21 cellular contexts compared by ENCODE assay signal in the genomic region with DNA sequence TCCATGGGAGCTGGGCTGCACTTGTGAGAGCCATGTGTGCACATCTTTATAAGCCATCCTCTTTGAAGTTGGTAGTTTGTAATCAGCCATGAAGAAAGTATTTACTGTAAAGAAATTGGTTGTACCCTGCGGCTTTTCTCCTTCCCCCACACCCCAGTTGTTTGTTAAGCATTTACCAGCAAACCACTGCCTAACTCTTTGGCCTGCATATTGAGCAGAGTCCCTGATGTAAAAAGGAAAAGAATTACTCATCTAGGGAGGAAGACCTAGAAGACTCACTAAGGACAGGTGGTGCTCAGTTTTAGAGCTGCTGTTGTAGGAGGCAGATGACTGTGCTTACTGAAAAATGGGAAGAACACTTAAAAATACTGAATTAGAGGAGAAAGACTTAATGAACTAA.
DNase-seq lines count a peak whose midpoint lies in the region; ATAC-seq lines count a peak whose summit lies in the region.
"Had no signal": no experiment of that assay in that cellular context is flagged by ENCODE, and none has a peak within 500 bp of the region (broad histone marks: within the 10 kb centered on the region; RNA-seq: fewer than 3 reads in every experiment).

No MANE protein-coding gene starts in this region.

- no peaks in the 10 kb centered on the region for H3K9me3 ChIP-seq in CD4-positive, alpha-beta memory T cell (ENCODE audit: control insufficient read depth in 1 of 2, low read length in 2 of 2)
- H3K9me3 ChIP-seq: upper lobe of left lung had no signal

- no peak overlapping the region for H3K4me3 ChIP-seq in CD4-positive, alpha-beta memory T cell (ENCODE audit: low read length in 2 of 2)
- H3K4me3 ChIP-seq: cardiac muscle cell, dorsolateral prefrontal cortex, left ventricle myocardium inferior, upper lobe of left lung had no signal

- H3K4me3 Mint-ChIP-seq in CD4-positive, alpha-beta memory T cell, result no peak overlapping the region
- H3K4me3 Mint-ChIP-seq: activated CD4-positive, alpha-beta T cell treated with anti-CD3 and anti-CD28 coated beads for 36 hours; CD8-positive, alpha-beta memory T cell had no signal

- POLR2A ChIA-PET in CD4-positive, alpha-beta memory T cell (lab: Charles Lee; ENCODE audit: partially characterized antibody), result no interaction called here

- H3K36me3 ChIP-seq in CD4-positive, alpha-beta memory T cell (ENCODE audit: insufficient read depth, low read length), result no peaks in the 10 kb centered on the region
- H3K36me3 ChIP-seq: cardiac muscle cell had no signal

- H3K36me3 Mint-ChIP-seq in CD4-positive, alpha-beta memory T cell, result peaks cover 23 to 35% of the 10 kb centered on the region in 2 donors

- H3K27me3 Mint-ChIP-seq in CD4-positive, alpha-beta memory T cell, result no peaks in the 10 kb centered on the region
- H3K27me3 Mint-ChIP-seq: activated CD4-positive, alpha-beta T cell treated with anti-CD3 and anti-CD28 coated beads for 36 hours; CD8-positive, alpha-beta memory T cell had no signal

- no peaks in the 10 kb centered on the region for H3K27me3 ChIP-seq in CD4-positive, alpha-beta memory T cell (ENCODE audit: insufficient read depth, low read length)
- H3K27me3 ChIP-seq: cardiac muscle cell, dorsolateral prefrontal cortex, upper lobe of left lung had no signal

- ATAC-seq in GM19397 (IDR thresholded peaks at IDR 0.05; ENCODE audit: unreplicated experiment) (peak; percentile 64), HG02678 (IDR thresholded peaks at IDR 0.05; ENCODE audit: unreplicated experiment) (peak; percentile 97)
- ATAC-seq: activated CD4-positive, alpha-beta T cell treated with anti-CD3 and anti-CD28 coated beads for 36 hours had no signal

- H3K27ac ChIP-seq in CD4-positive, alpha-beta memory T cell (ENCODE audit: low read depth, low read length), result no peak overlapping the region
- H3K27ac ChIP-seq: cardiac muscle cell, dorsolateral prefrontal cortex, left ventricle myocardium inferior, upper lobe of left lung had no signal

- no peak overlapping the region for H3K27ac Mint-ChIP-seq in CD4-positive, alpha-beta memory T cell
- H3K27ac Mint-ChIP-seq: activated CD4-positive, alpha-beta T cell treated with anti-CD3 and anti-CD28 coated beads for 36 hours had no signal

- peaks cover 0 to 4% (median under 1%) of the 10 kb centered on the region in 4 donors for H3K4me1 Mint-ChIP-seq in CD4-positive, alpha-beta memory T cell
- H3K4me1 Mint-ChIP-seq: activated CD4-positive, alpha-beta T cell treated with anti-CD3 and anti-CD28 coated beads for 36 hours had no signal

- no peaks in the 10 kb centered on the region for H3K4me1 ChIP-seq in CD4-positive, alpha-beta memory T cell (ENCODE audit: insufficient read depth, low read length)
- H3K4me1 ChIP-seq: left ventricle myocardium inferior, upper lobe of left lung had no signal

- CTCF ChIA-PET in CD4-positive, alpha-beta memory T cell (lab: Charles Lee; ENCODE audit: partially characterized antibody), result no interaction called here

- intact Hi-C loops in CD4-positive, alpha-beta memory T cell (cut with micrococcal nuclease), result no loop called here

- DNase-seq in HK-2 (ENCODE audit: unreplicated experiment) (peak; percentile 4), kidney tubule cell (ENCODE audit: low spot score) (peak; percentile 65), HuH-7.5 (ENCODE audit: low spot score) (no peak), DMS79 (lab: John Stamatoyannopoulos, UW) (no peak)
- no peak for DNase-seq in activated naive CD4-positive, alpha-beta T cell treated with Interleukin-2 at 50 U/mL for 16 hours
- no peak for DNase-seq in CD4-positive, alpha-beta memory T cell
- DNase-seq: activated CD4-positive, alpha-beta T cell treated with anti-CD3 and anti-CD28 coated beads for 36 hours; activated effector memory CD4-positive, alpha-beta T cell treated with anti-CD3 and anti-CD28 coated beads, Interleukin-2, amount 50 U/mL, for 16 hours; CD8-positive, alpha-beta memory T cell; dorsolateral prefrontal cortex; EL; KBM-7; left ventricle myocardium inferior; MV-4-11; NCI-H187 treated with DMSO at 0.1 percent for 48 hours; small intestine; stimulated activated CD4-positive, alpha-beta T cell treated with anti-CD3 and anti-CD28 coated beads, Interleukin-4, amount 100 ng/mL, for 24 hours; upper lobe of left lung had no signal

- H3K9me3 Mint-ChIP-seq in CD4-positive, alpha-beta memory T cell, result peaks cover 0 to 18% (median 5%) of the 10 kb centered on the region in 8 donors

Comparison
In these comparisons a context has a peak if more than half of its experiments do, and no peak if none do; other contexts are left out.
1. DNase-seq: peak in HK-2 (single experiment) and kidney tubule cell (single experiment); none in activated naive CD4-positive, alpha-beta T cell treated with Interleukin-2 at 50 U/mL for 16 hours (single experiment), HuH-7.5 (single experiment), DMS79 (single experiment) and CD4-positive, alpha-beta memory T cell (0 of 5).